In genomic region chr13:39102981-39103490, GRCh38 we compare ENCODE assay signal across 30 cellular contexts.
DNase-seq lines count a peak whose midpoint lies in the region; ATAC-seq and TF ChIP-seq lines count a peak whose summit lies in the region.
"Had no signal": no experiment of that assay in that cellular context is flagged by ENCODE, and none has a peak within 500 bp of the region (broad histone marks: within the 10 kb centered on the region; RNA-seq: fewer than 3 reads in every experiment).

No MANE protein-coding gene starts in this region.

- H3K27me3 ChIP-seq in SJCRH30 (no peaks in the 10 kb centered on the region), dorsolateral prefrontal cortex (no peaks in the 10 kb centered on the region), colonic mucosa (no peaks in the 10 kb centered on the region), PC-3 (ENCODE audit: low read length) (peaks cover 42% of the 10 kb centered on the region)
- H3K27me3 ChIP-seq: adrenal gland; BLaER1 treated with 17β-estradiol and CSF1 and Interleukin-3, amounts not matched to agents 10 nM and 100 nM; brain microvascular endothelial cell; upper lobe of left lung had no signal

- H3K9ac ChIP-seq in colonic mucosa (ENCODE audit: low read depth in 2 of 2, low read length in 2 of 2) = no peak overlapping the region
- H3K9ac ChIP-seq in PC-3 (ENCODE audit: low read length) = no peak overlapping the region
- H3K9ac ChIP-seq: BLaER1 treated with 17β-estradiol and CSF1 and Interleukin-3, amounts not matched to agents 10 nM and 100 nM; GM23248 had no signal

- H3K4me3 ChIP-seq in SJCRH30 (no peak overlapping the region), dorsolateral prefrontal cortex (peak overlapping the region in 1 of 59 donors; percentile 14), mesodermal cell (ENCODE audit: extremely low read depth, insufficient read depth, low read length, poor library complexity, severe bottlenecking) (no peak overlapping the region), colonic mucosa (no peak overlapping the region), PC-3 (ENCODE audit: low read length) (no peak overlapping the region)
- H3K4me3 ChIP-seq: adrenal gland; BLaER1 treated with 17β-estradiol and CSF1 and Interleukin-3, amounts not matched to agents 10 nM and 100 nM; GM23248; K562; left ventricle myocardium inferior; upper lobe of left lung had no signal

- H3K4me2 ChIP-seq in PC-3 (ENCODE audit: low read length) = no peak overlapping the region
- H3K4me2 ChIP-seq: BLaER1 treated with 17β-estradiol and CSF1 and Interleukin-3, amounts not matched to agents 10 nM and 100 nM had no signal

- H4K20me1 ChIP-seq in PC-3 (ENCODE audit: low read length) = no peaks in the 10 kb centered on the region
- H4K20me1 ChIP-seq: BLaER1 treated with 17β-estradiol and CSF1 and Interleukin-3, amounts not matched to agents 10 nM and 100 nM had no signal

- DNase-seq in SJCRH30 (peak in 1 of 2 experiments; percentile 68), dorsolateral prefrontal cortex (peak in 2 of 10 donors; percentile 12 to 54), superior temporal gyrus (ENCODE audit: extremely low spot score) (peak; percentile 87), colonic mucosa (no peak), PC-3 (no peak)
- DNase-seq: activated CD8-positive, alpha-beta T cell treated with anti-CD3 and anti-CD28 coated beads, Interleukin-2, amount 10 ng/mL, durations not matched to agents 7 days and 5 days; activated naive CD4-positive, alpha-beta T cell treated with anti-CD3 and anti-CD28 coated beads, Interleukin-2, amount 10 ng/mL, durations not matched to agents 7 days and 5 days; adrenal gland; brain microvascular endothelial cell; Caco-2; DND-41; effector CD8-positive, alpha-beta T cell; GF-D8; GM23248; HFFc6; left ventricle myocardium inferior; mesendoderm; NCI-H1105; NCI-H187 treated with DMSO at 0.1 percent for 48 hours; SIG-M5; stimulated activated CD4-positive, alpha-beta T cell treated with anti-CD3 and anti-CD28 coated beads, Interleukin-4, amount 100 ng/mL, for 4 hours; SW 1271; T-helper 9 cell; upper lobe of left lung had no signal

- H3K4me1 ChIP-seq in SJCRH30 (peaks cover 84% of the 10 kb centered on the region), mesodermal cell (ENCODE audit: control insufficient read depth, insufficient read depth, low read length, poor library complexity, severe bottlenecking) (peaks cover 9% of the 10 kb centered on the region), colonic mucosa (no peaks in the 10 kb centered on the region), PC-3 (ENCODE audit: insufficient read depth, low read length) (no peaks in the 10 kb centered on the region)
- H3K4me1 ChIP-seq: adrenal gland, Caco-2, left ventricle myocardium inferior, upper lobe of left lung had no signal

- H3K9me3 ChIP-seq in SJCRH30 (replicated peaks) = no peaks in the 10 kb centered on the region
- no peaks in the 10 kb centered on the region for H3K9me3 ChIP-seq in mesodermal cell (ENCODE audit: control insufficient read depth, low read length)
- H3K9me3 ChIP-seq in colonic mucosa = no peaks in the 10 kb centered on the region
- H3K9me3 ChIP-seq in PC-3 (ENCODE audit: low read length) = no peaks in the 10 kb centered on the region
- H3K9me3 ChIP-seq: adrenal gland; BLaER1 treated with 17β-estradiol and CSF1 and Interleukin-3, amounts not matched to agents 10 nM and 100 nM; Caco-2; left ventricle myocardium inferior; upper lobe of left lung had no signal

- H3K36me3 ChIP-seq in SJCRH30 = no peaks in the 10 kb centered on the region
- H3K36me3 ChIP-seq in mesodermal cell (ENCODE audit: control insufficient read depth, insufficient read depth, low read length) = no peaks in the 10 kb centered on the region
- no peaks in the 10 kb centered on the region for H3K36me3 ChIP-seq in colonic mucosa
- no peaks in the 10 kb centered on the region for H3K36me3 ChIP-seq in PC-3 (ENCODE audit: low read depth, low read length)
- H3K36me3 ChIP-seq: adrenal gland; BLaER1 treated with 17β-estradiol and CSF1 and Interleukin-3, amounts not matched to agents 10 nM and 100 nM; brain microvascular endothelial cell; left ventricle myocardium inferior; upper lobe of left lung had no signal

- TF ChIP-seq CTCF in dorsolateral prefrontal cortex (IDR thresholded peaks at IDR 0.05 in 54 of 56, conservative IDR thresholded peaks at IDR 0.05 in 2 of 56; ENCODE audit: low read depth in 1 of 56, partially characterized antibody in 56 of 56) (peak in 1 of 56 donors; percentile 12), colonic mucosa (IDR thresholded peaks at IDR 0.05) (no peak), PC-3 (conservative IDR thresholded peaks at IDR 0.05; ENCODE audit: low read depth, low read length) (no peak)

- intact Hi-C loops in dorsolateral prefrontal cortex (cut with DNase I) = no loop called here
- intact Hi-C loops in colonic mucosa (cut with DNase I) = no loop called here
- intact Hi-C loops in PC-3 (cut with micrococcal nuclease) = no loop called here

- ATAC-seq in PC-3 = no peak
- ATAC-seq in HG03159 (IDR thresholded peaks at IDR 0.05; ENCODE audit: unreplicated experiment) = no peak
- ATAC-seq: activated CD8-positive, alpha-beta T cell treated with anti-CD3 and anti-CD28 coated beads, Interleukin-2, amount 10 ng/mL, durations not matched to agents 7 days and 5 days; activated T-helper 17 cell treated with anti-CD3 and anti-CD28 coated beads, Interleukin-2, amount 50 U/mL, for 72 hours; K562 had no signal

- H3K9me2 ChIP-seq in PC-3 (replicated peaks; ENCODE audit: low read length) = no peaks in the 10 kb centered on the region

- no peaks in the 10 kb centered on the region for H3F3A ChIP-seq in PC-3 (ENCODE audit: low read length, unreplicated experiment)

- 75 to 80% methylated on average over 6 of the region's 6 CpGs for WGBS in mesodermal cell (ENCODE audit: insufficient coverage in 2 of 2), 2 experiments

- H2AFZ ChIP-seq in PC-3 (ENCODE audit: low read length) = no peak overlapping the region
- H2AFZ ChIP-seq: GM23248 had no signal

- H3K27ac ChIP-seq in SJCRH30 (peak overlapping the region; percentile 67; the same call in 1 of the 2 replicates), dorsolateral prefrontal cortex (peak overlapping the region; percentile 33 to 96 (median 87)), mesodermal cell (ENCODE audit: low read depth, low read length, severe bottlenecking) (peak overlapping the region; percentile 78), colonic mucosa (no peak overlapping the region), PC-3 (ENCODE audit: low read length) (no peak overlapping the region)
- H3K27ac ChIP-seq: adrenal gland; BLaER1 treated with 17β-estradiol and CSF1 and Interleukin-3, amounts not matched to agents 10 nM and 100 nM; brain microvascular endothelial cell; epithelial cell of prostate; GM23248; left ventricle myocardium inferior; upper lobe of left lung had no signal

- BruUV-seq in PC-3 (replicated peaks; lab: Mats Ljungman, UMichigan) = no TSS peak

- no peaks in the 10 kb centered on the region for H3K79me2 ChIP-seq in PC-3 (ENCODE audit: low read length)

- CTCF ChIA-PET in PC-3 (lab: Charles Lee) = no interaction called here

- POLR2A ChIA-PET in PC-3 (lab: Charles Lee; ENCODE audit: unreplicated experiment) = no interaction called here

Comparison
In these comparisons a context has a peak if more than half of its experiments do, and no peak if none do; other contexts are left out.
1. H3K27ac ChIP-seq: peak in SJCRH30 (single experiment), dorsolateral prefrontal cortex (59 of 59) and mesodermal cell (single experiment); none in colonic mucosa (single experiment) and PC-3 (single experiment).